In genomic region chr14:63200035-63200740, GRCh38 we compare ENCODE assay signal across 32 cellular contexts. TPM values are rescaled to one million over a fixed set of nuclear protein-coding genes. Genes with fewer than 3 reads are reported as not detected.
"Had no signal": no experiment of that assay in that cellular context is flagged by ENCODE, and none has a peak within 500 bp of the region (broad histone marks: within the 10 kb centered on the region; RNA-seq: fewer than 3 reads in every experiment).

No MANE protein-coding gene starts in this region.

- ATAC-seq: activated naive CD8-positive, alpha-beta T cell treated with anti-CD3 and anti-CD28 coated beads, Interleukin-2, amount 50 U/mL, for 24 hours; gastroesophageal sphincter; left lung; SK-N-SH treated with all-trans-retinoic acid at 6 μM for 48 hours; stimulated activated memory B cell treated with anti-CD40 and anti-IgM and Interleukin-4, amounts not matched to agents 10 μg/mL and 1 μg/mL and 100 μg/mL, for 72 hours; stimulated activated naive CD8-positive, alpha-beta T cell treated with anti-CD3 and anti-CD28 coated beads, Interleukin-15, amount 100 ng/mL, for 72 hours; WTC11 had no signal

- H3K4me1 Mint-ChIP-seq: activated CD4-positive, alpha-beta memory T cell treated with anti-CD3 and anti-CD28 coated beads, Interleukin-2, amount 10 ng/mL, durations not matched to agents 7 days and 5 days; activated CD4-positive, alpha-beta T cell treated with anti-CD3 and anti-CD28 coated beads, Interleukin-2, amount 10 ng/mL, durations not matched to agents 7 days and 5 days; activated naive CD8-positive, alpha-beta T cell treated with anti-CD3 and anti-CD28 coated beads, Interleukin-2, amount 50 U/mL, for 24 hours; mesothelial cell of epicardium; naive B cell; nephron progenitor cell; stimulated activated memory B cell treated with anti-CD40 and anti-IgM and Interleukin-4, amounts not matched to agents 10 μg/mL and 1 μg/mL and 100 μg/mL, for 72 hours; stimulated activated naive CD8-positive, alpha-beta T cell treated with anti-CD3 and anti-CD28 coated beads, Interleukin-15, amount 100 ng/mL, for 72 hours; WTC11 had no signal

- H3K27ac Mint-ChIP-seq: activated CD4-positive, alpha-beta memory T cell treated with anti-CD3 and anti-CD28 coated beads, Interleukin-2, amount 10 ng/mL, durations not matched to agents 7 days and 5 days; activated CD4-positive, alpha-beta T cell treated with anti-CD3 and anti-CD28 coated beads, Interleukin-2, amount 10 ng/mL, durations not matched to agents 7 days and 5 days; activated naive CD8-positive, alpha-beta T cell treated with anti-CD3 and anti-CD28 coated beads, Interleukin-2, amount 50 U/mL, for 24 hours; activated T-cell treated with anti-CD3 and anti-CD28 coated beads, Interleukin-2, amount 50 U/mL, for 24 hours; mesothelial cell of epicardium; naive B cell; nephron progenitor cell; stimulated activated memory B cell treated with anti-CD40 and anti-IgM and Interleukin-4, amounts not matched to agents 10 μg/mL and 1 μg/mL and 100 μg/mL, for 72 hours; stimulated activated naive CD8-positive, alpha-beta T cell treated with anti-CD3 and anti-CD28 coated beads, Interleukin-15, amount 100 ng/mL, for 72 hours; WTC11 had no signal

- H3K4me3 Mint-ChIP-seq: activated CD4-positive, alpha-beta memory T cell treated with anti-CD3 and anti-CD28 coated beads, Interleukin-2, amount 10 ng/mL, durations not matched to agents 7 days and 5 days; activated CD4-positive, alpha-beta T cell treated with anti-CD3 and anti-CD28 coated beads, Interleukin-2, amount 10 ng/mL, durations not matched to agents 7 days and 5 days; activated naive CD8-positive, alpha-beta T cell treated with anti-CD3 and anti-CD28 coated beads, Interleukin-2, amount 50 U/mL, for 24 hours; activated T-cell treated with anti-CD3 and anti-CD28 coated beads, Interleukin-2, amount 50 U/mL, for 24 hours; mesothelial cell of epicardium; naive B cell; nephron progenitor cell; stimulated activated memory B cell treated with anti-CD40 and anti-IgM and Interleukin-4, amounts not matched to agents 10 μg/mL and 1 μg/mL and 100 μg/mL, for 72 hours; stimulated activated naive CD8-positive, alpha-beta T cell treated with anti-CD3 and anti-CD28 coated beads, Interleukin-15, amount 100 ng/mL, for 72 hours; WTC11 had no signal

- H3K36me3 ChIP-seq: colonic mucosa, gastroesophageal sphincter, left lung, neutrophil, sigmoid colon, thyroid gland, upper lobe of left lung had no signal

- H3K4me1 ChIP-seq: colonic mucosa, left lung had no signal

- H3K36me3 Mint-ChIP-seq: mesothelial cell of epicardium; naive B cell; stimulated activated memory B cell treated with anti-CD40 and anti-IgM and Interleukin-4, amounts not matched to agents 10 μg/mL and 1 μg/mL and 100 μg/mL, for 72 hours had no signal

- H3K27me3 ChIP-seq: colonic mucosa, dorsolateral prefrontal cortex, gastroesophageal sphincter, sigmoid colon, thyroid gland, upper lobe of left lung had no signal

- DNase-seq: activated CD4-positive, alpha-beta memory T cell treated with anti-CD3 and anti-CD28 coated beads, Interleukin-2, amount 10 ng/mL, durations not matched to agents 7 days and 5 days; activated CD4-positive, alpha-beta T cell treated with anti-CD3 and anti-CD28 coated beads for 1 hour; activated CD4-positive, alpha-beta T cell treated with anti-CD3 and anti-CD28 coated beads, Interleukin-2, amount 10 ng/mL, durations not matched to agents 7 days and 5 days; activated CD8-positive, alpha-beta memory T cell treated with anti-CD3 and anti-CD28 coated beads, Interleukin-2, amount 50 U/mL, for 48 hours; activated gamma-delta T cell treated with Interleukin-2 at 50 U/mL for 16 hours; activated naive CD4-positive, alpha-beta T cell treated with anti-CD3 and anti-CD28 coated beads, Interleukin-2, amount 50 U/mL, for 16 hours; activated naive CD8-positive, alpha-beta T cell treated with anti-CD3 and anti-CD28 coated beads, Interleukin-2, amount 50 U/mL, for 24 hours; activated T-cell treated with anti-CD3 and anti-CD28 coated beads, Interleukin-2, amount 50 U/mL, for 24 hours; amygdala; cerebellar nuclear complex; colonic mucosa; dorsolateral prefrontal cortex; effector memory CD4-positive, alpha-beta T cell; kidney glomerular epithelial cell; left lung; naive B cell; nephron progenitor cell; sigmoid colon; small intestine; stimulated activated CD4-positive, alpha-beta T cell treated with anti-CD3 and anti-CD28 coated beads, Interleukin-4, amount 100 ng/mL, for 4 hours; stimulated activated CD8-positive, alpha-beta memory T cell treated with anti-CD3 and anti-CD28 coated beads, Interleukin-4, amount 100 ng/mL, for 48 hours; stimulated activated naive CD8-positive, alpha-beta T cell treated with anti-CD3 and anti-CD28 coated beads, Interleukin-15, amount 100 ng/mL, for 72 hours; substantia nigra; T-helper 2 cell; thyroid gland; upper lobe of left lung had no signal

- H3K9me3 Mint-ChIP-seq: activated CD4-positive, alpha-beta memory T cell treated with anti-CD3 and anti-CD28 coated beads, Interleukin-2, amount 10 ng/mL, durations not matched to agents 7 days and 5 days; activated T-cell treated with anti-CD3 and anti-CD28 coated beads, Interleukin-2, amount 50 U/mL, for 24 hours; stimulated activated memory B cell treated with anti-CD40 and anti-IgM and Interleukin-4, amounts not matched to agents 10 μg/mL and 1 μg/mL and 100 μg/mL, for 72 hours had no signal

- H3K27ac ChIP-seq: colonic mucosa, dorsolateral prefrontal cortex, gastroesophageal sphincter, left lung, neutrophil, sigmoid colon, thyroid gland, upper lobe of left lung had no signal

- H3K9me3 ChIP-seq: colonic mucosa, gastroesophageal sphincter, neutrophil, sigmoid colon, thyroid gland, upper lobe of left lung had no signal

- H3K4me3 ChIP-seq: colonic mucosa, dorsolateral prefrontal cortex, gastroesophageal sphincter, left lung, sigmoid colon, thyroid gland, upper lobe of left lung had no signal

- H3K27me3 Mint-ChIP-seq: activated CD4-positive, alpha-beta memory T cell treated with anti-CD3 and anti-CD28 coated beads, Interleukin-2, amount 10 ng/mL, durations not matched to agents 7 days and 5 days; activated CD4-positive, alpha-beta T cell treated with anti-CD3 and anti-CD28 coated beads, Interleukin-2, amount 10 ng/mL, durations not matched to agents 7 days and 5 days had no signal

- FAIRE-seq: small intestine had no signal

RNA-seq across cellular contexts. Expression of gene RHOJ, which starts 4.1 kb away (rescaled TPM):
- total RNA-seq: activated CD4-positive, alpha-beta memory T cell treated with anti-CD3 and anti-CD28 coated beads, Interleukin-2, amount 10 ng/mL, durations not matched to agents 7 days and 5 days; activated CD4-positive, alpha-beta T cell treated with anti-CD3 and anti-CD28 coated beads, Interleukin-2, amount 10 ng/mL, durations not matched to agents 7 days and 5 days had no signal
